In the genomic region with DNA sequence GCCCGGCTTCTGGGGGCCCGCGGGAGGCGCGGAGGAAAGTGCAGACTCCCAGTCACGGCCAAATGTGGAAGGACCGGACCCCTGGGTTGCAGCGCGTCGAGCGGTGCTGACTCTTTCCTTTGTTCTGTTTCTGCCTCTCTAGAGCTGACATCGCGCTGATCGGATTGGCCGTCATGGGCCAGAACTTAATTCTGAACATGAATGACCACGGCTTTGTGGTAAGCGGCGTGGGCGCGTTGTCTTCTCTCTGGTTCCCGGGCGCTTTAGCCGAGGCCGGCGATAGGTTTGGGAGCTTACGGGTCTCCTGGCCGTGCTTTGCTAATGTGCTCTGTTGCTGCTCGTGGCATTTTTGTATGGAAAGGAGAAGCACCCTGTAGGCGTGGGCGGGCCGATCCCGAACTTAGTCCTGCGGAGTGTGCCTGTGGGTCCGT, we compare ENCODE assay signal across 8 cellular contexts. TPM values are rescaled to one million over a fixed set of nuclear protein-coding genes. Genes with fewer than 3 reads are reported as not detected.
A peak's percentile ranks its signal among the peaks of the same experiment; 100 is the strongest.
DNase-seq lines count a peak whose midpoint lies in the region; ATAC-seq, FAIRE-seq and TF ChIP-seq lines count a peak whose summit lies in the region.

No MANE protein-coding gene starts in this region.

- no peaks in the 10 kb centered on the region for H3K27me3 ChIP-seq in endothelial cell of umbilical vein (ENCODE audit: control insufficient read depth in 2 of 2, insufficient read depth in 2 of 2, low read length in 2 of 2)
- no peaks in the 10 kb centered on the region for H3K27me3 ChIP-seq in mucosa of stomach (ENCODE audit: control insufficient read depth, insufficient read depth, low read length)
- no peaks in the 10 kb centered on the region for H3K27me3 ChIP-seq in uterus

- no peak; a peak in 1 of 6 replicates for ATAC-seq in A549
- peak; percentile 1 for ATAC-seq in GM18505 (IDR thresholded peaks at IDR 0.05; ENCODE audit: unreplicated experiment)
- no peak for ATAC-seq in T-cell (replicated peaks in 1 of 4)

- H3K4me3 ChIP-seq in A549 (peak overlapping the region; percentile 89), endothelial cell of umbilical vein (replicated peaks in 1 of 3; ENCODE audit: insufficient read depth in 1 of 3, low read depth in 1 of 3, low read length in 3 of 3) (peak overlapping the region; percentile 67 to 96 (median 95)), mucosa of stomach (ENCODE audit: low read length) (peak overlapping the region; percentile 82), uterus (peak overlapping the region; percentile 77 to 91)

- DNase-seq in A549 (ENCODE audit: low read depth in 1 of 2, low spot score in 1 of 2) (no peak), T-cell (no peak), endothelial cell of umbilical vein (ENCODE audit: low read depth, low spot score) (peak; percentile 65), uterus (no peak), SW 1271 (lab: John Stamatoyannopoulos, UW) (no peak), NCI-H2171 (lab: John Stamatoyannopoulos, UW) (no peak)

- H3K4me1 ChIP-seq in A549 (peaks cover 19% of the 10 kb centered on the region), endothelial cell of umbilical vein (ENCODE audit: control insufficient read depth, extremely low read depth, insufficient read depth, low read length) (peaks cover 38% of the 10 kb centered on the region), mucosa of stomach (ENCODE audit: control insufficient read depth, insufficient read depth, low read length) (peaks cover 13% of the 10 kb centered on the region), uterus (no peaks in the 10 kb centered on the region)

- peak overlapping the region; percentile 85 to 97 (median 90) for H3K4me3 Mint-ChIP-seq in T-cell

- peaks cover 37% of the 10 kb centered on the region for H3K79me2 ChIP-seq in endothelial cell of umbilical vein (ENCODE audit: control insufficient read depth, insufficient read depth, low read length)

- dilution Hi-C loops in endothelial cell of umbilical vein (cut with MboI; ENCODE audit: extremely low pct_ligation_motif_present, low sequenced_read_pairs), result no loop called here

- no peak for FAIRE-seq in A549 (lab: Jason Lieb, UNC)
- peak; percentile 62 for FAIRE-seq in endothelial cell of umbilical vein (lab: Jason Lieb, UNC)

- no peak for TF ChIP-seq RAD21 in A549 (conservative IDR thresholded peaks at IDR 0.05 in 1 of 2, IDR thresholded peaks at IDR 0.05 in 1 of 2)

- H3K36me3 Mint-ChIP-seq in T-cell, result peaks cover 10% of the 10 kb centered on the region

- H4K20me1 ChIP-seq in endothelial cell of umbilical vein (replicated peaks; ENCODE audit: control insufficient read depth, extremely low read depth, insufficient read depth, low read length), result no peaks in the 10 kb centered on the region

- H3K4me1 Mint-ChIP-seq in T-cell, result peaks cover 12 to 24% (median 24%) of the 10 kb centered on the region in 3 donors

- H3K4me2 ChIP-seq in A549, result peak overlapping the region; percentile 90
- peak overlapping the region; percentile 88 for H3K4me2 ChIP-seq in endothelial cell of umbilical vein (ENCODE audit: insufficient read depth, low read length)

- no peak for TF ChIP-seq EP300 in A549 (IDR thresholded peaks at IDR 0.05)

- no TSS peak for BruUV-seq in endothelial cell of umbilical vein (replicated peaks; lab: Mats Ljungman, UMichigan)

- H3K9me3 ChIP-seq in A549, result peaks cover 22% of the 10 kb centered on the region
- H3K9me3 ChIP-seq in endothelial cell of umbilical vein (replicated peaks; ENCODE audit: control insufficient read depth, insufficient read depth, low read length), result no peaks in the 10 kb centered on the region
- H3K9me3 ChIP-seq in mucosa of stomach (ENCODE audit: control insufficient read depth, low read length), result no peaks in the 10 kb centered on the region
- no peaks in the 10 kb centered on the region for H3K9me3 ChIP-seq in uterus

- no peaks in the 10 kb centered on the region for H3K9me1 ChIP-seq in endothelial cell of umbilical vein (replicated peaks; ENCODE audit: control insufficient read depth, extremely low read depth, insufficient read depth, low read length)

- H3K9me3 Mint-ChIP-seq in T-cell, result no peaks in the 10 kb centered on the region

- CTCF ChIA-PET in A549 (lab: Yijun Ruan, JAX) (interaction anchor here (1.4 to 4.2 kb wide), 6 partner anchors 12 to 30 kb away, joined by 3 to 22 read pairs (median 6); partner anchors contain the start of gene CENPS), T-cell (lab: Charles Lee) (interaction anchor here in 1 of 2 donors (1.4 kb wide), 1 partner anchor 189 kb away, joined by 4 read pairs; the partner anchor contains the start of gene KIF1B), endothelial cell of umbilical vein (lab: Charles Lee) (interaction anchor here (0.9 to 3.3 kb wide), 5 partner anchors 12 to 31 kb away, joined by 4 to 32 read pairs (median 6); partner anchors contain the start of gene CENPS)

- intact Hi-C loops in endothelial cell of umbilical vein (cut with micrococcal nuclease), result loop anchor here (2.0 kb wide), 1 partner anchor 15 kb away; no protein-coding TSS in a partner anchor
- intact Hi-C loops in uterus (cut with DNase I; ENCODE audit: low total_unique reads), result no loop called here

- H3K36me3 ChIP-seq in endothelial cell of umbilical vein (ENCODE audit: control insufficient read depth in 2 of 2, extremely low read depth in 1 of 2, insufficient read depth in 2 of 2, low read length in 2 of 2) (peaks cover 3 to 10% of the 10 kb centered on the region in 2 experiments), mucosa of stomach (ENCODE audit: control insufficient read depth, insufficient read depth, low read length) (peaks cover 3% of the 10 kb centered on the region), uterus (no peaks in the 10 kb centered on the region)

- POLR2A ChIA-PET in A549 (lab: Yijun Ruan, JAX), result interaction anchor here (1.4 to 5.8 kb wide), 6 partner anchors 13 to 31 kb away, joined by 3 to 107 read pairs (median 22); no protein-coding TSS in a partner anchor
- POLR2A ChIA-PET in T-cell (lab: Charles Lee), result no interaction called here
- POLR2A ChIA-PET in endothelial cell of umbilical vein (lab: Charles Lee), result interaction anchor here (1.5 to 2.4 kb wide), 3 partner anchors 12 to 22 kb away, joined by 6 to 32 read pairs (median 10); no protein-coding TSS in a partner anchor

- H3K27ac ChIP-seq in A549 (peak overlapping the region; percentile 95 to 99), endothelial cell of umbilical vein (ENCODE audit: insufficient read depth, low read depth, low read length) (peak overlapping the region; percentile 76), uterus (peak overlapping the region; percentile 68 to 91)

- TF ChIP-seq CTCF in A549 (IDR thresholded peaks at IDR 0.05) (no peak), endothelial cell of umbilical vein (IDR thresholded peaks at IDR 0.05; ENCODE audit: extremely low read depth in 1 of 2, insufficient read depth in 1 of 2, low read depth in 1 of 2, low read length in 2 of 2) (no peak), uterus (IDR thresholded peaks at IDR 0.05) (no peak)

- H3K27me3 Mint-ChIP-seq in T-cell, result no peaks in the 10 kb centered on the region

- H2AFZ ChIP-seq in endothelial cell of umbilical vein (ENCODE audit: low read depth, low read length), result peak overlapping the region; percentile 64

- WGBS in A549 (ENCODE audit: missing lambda C conversion rate), result 1% methylated on average over 7 of the region's 34 CpGs

- TF ChIP-seq POLR2A in A549 (IDR thresholded peaks at IDR 0.05; ENCODE audit: low read length), result no peak
- no peak for TF ChIP-seq POLR2A in GM18505 (IDR thresholded peaks at IDR 0.05; ENCODE audit: borderline replicate concordance, extremely low read depth, insufficient read depth, insufficient read length)
- no peak for TF ChIP-seq POLR2A in endothelial cell of umbilical vein (IDR thresholded peaks at IDR 0.05; ENCODE audit: low read depth, low read length)
- no peak for TF ChIP-seq POLR2A in uterus (IDR thresholded peaks at IDR 0.05)

- H3K9ac ChIP-seq in endothelial cell of umbilical vein (replicated peaks; ENCODE audit: extremely low read depth, insufficient read depth, low read length) (peak overlapping the region; percentile 94), mucosa of stomach (ENCODE audit: low read length) (peak overlapping the region; percentile 75)

- peak overlapping the region in 1 of 2 donors; percentile 36 for H3K27ac Mint-ChIP-seq in T-cell

RNA-seq across cellular contexts. Expression of gene PGD, which starts 0.6 kb away (rescaled TPM):
- polyA plus RNA-seq in A549 (2011; rRNA removed) (700 and 1,019 TPM in 2 replicates), A549 (2017; fragmentation: RNase III; extraction: RNeasy Plus Mini Kit Qiagen cat#74134 plus additional on column Dnase treatment) (1,427 to 1,758 TPM (median 1,714 TPM) in 3 replicates), endothelial cell of umbilical vein (189 and 196 TPM in 2 replicates)
- 466 and 603 TPM in 2 replicates for polyA plus RNA-seq in A549 (2012; cell fraction: cytosol; rRNA removed)
- polyA plus RNA-seq in A549 (2012; cell fraction: nucleus; rRNA removed), result 838 and 1,173 TPM in 2 replicates
- 897 and 1,005 TPM in 2 replicates for polyA minus RNA-seq in A549 (2011; rRNA and poly(A)+ RNA removed)
- total RNA-seq in T-cell (10 to 100 TPM; 23.3 to 43.7 (median 37.0) TPM), endothelial cell of umbilical vein (303 and 307 TPM in 2 replicates), uterus (10 to 100 TPM; 13.8 to 79.7 (median 37.5) TPM)
- 153 and 175 TPM in 2 replicates for polyA plus RNA-seq in endothelial cell of umbilical vein (2011; cell fraction: cytosol; rRNA removed)
- polyA plus RNA-seq in endothelial cell of umbilical vein (2011; cell fraction: nucleus; rRNA removed), result 121 and 149 TPM in 2 replicates
- polyA plus RNA-seq in endothelial cell of umbilical vein (2012), result 280 and 365 TPM in 2 replicates
- 206 and 248 TPM in 2 replicates for polyA minus RNA-seq in endothelial cell of umbilical vein
- 66.0 TPM for polyA minus RNA-seq in endothelial cell of umbilical vein (2011; cell fraction: cytosol; rRNA and poly(A)+ RNA removed)
- polyA minus RNA-seq in endothelial cell of umbilical vein (2011; cell fraction: nucleus; rRNA and poly(A)+ RNA removed), result 59.0 and 66.0 TPM in 2 replicates

RNA-seq across cellular contexts. Expression of gene CENPS, which starts 30.7 kb away (rescaled TPM):
- polyA plus RNA-seq in A549 (2011; rRNA removed), result 19.7 and 25.7 TPM in 2 replicates
- polyA plus RNA-seq in A549 (2012; cell fraction: cytosol; rRNA removed), result 15.7 and 17.7 TPM in 2 replicates
- 7.2 and 9.6 TPM in 2 replicates for polyA plus RNA-seq in A549 (2012; cell fraction: nucleus; rRNA removed)
- 27.0 to 28.7 TPM (median 27.3 TPM) in 3 replicates for polyA plus RNA-seq in A549 (2017; fragmentation: RNase III; extraction: RNeasy Plus Mini Kit Qiagen cat#74134 plus additional on column Dnase treatment)
- 3.1 and 4.8 TPM in 2 replicates for polyA minus RNA-seq in A549 (2011; rRNA and poly(A)+ RNA removed)
- total RNA-seq in T-cell, result 1 to 10 TPM; 3.5 to 9.7 (median 5.8) TPM
- total RNA-seq in endothelial cell of umbilical vein, result 16.2 and 17.0 TPM in 2 replicates
- 8.7 and 10.2 TPM in 2 replicates for polyA plus RNA-seq in endothelial cell of umbilical vein
- 9.0 and 11.3 TPM in 2 replicates for polyA plus RNA-seq in endothelial cell of umbilical vein (2011; cell fraction: cytosol; rRNA removed)
- 4.8 and 5.6 TPM in 2 replicates for polyA plus RNA-seq in endothelial cell of umbilical vein (2011; cell fraction: nucleus; rRNA removed)
- 12.6 and 17.0 TPM in 2 replicates for polyA plus RNA-seq in endothelial cell of umbilical vein (2012)
- 1.0 and 1.2 TPM in 2 replicates for polyA minus RNA-seq in endothelial cell of umbilical vein
- 9.5 TPM for polyA minus RNA-seq in endothelial cell of umbilical vein (2011; cell fraction: cytosol; rRNA and poly(A)+ RNA removed)
- 3.4 and 10.4 TPM in 2 replicates for polyA minus RNA-seq in endothelial cell of umbilical vein (2011; cell fraction: nucleus; rRNA and poly(A)+ RNA removed)
- total RNA-seq in uterus, result 10 to 100 TPM in 1 of 4 donors, 1 to 10 TPM in 3; 2.6 to 15.4 (median 6.2) TPM

RNA-seq across cellular contexts. Expression of gene CORT, which starts 50.3 kb away (rescaled TPM):
- polyA plus RNA-seq in A549 (2011; rRNA removed) (0.11 and 0.30 TPM in 2 replicates), A549 (2017; fragmentation: RNase III; extraction: RNeasy Plus Mini Kit Qiagen cat#74134 plus additional on column Dnase treatment) (0.08 to 0.20 TPM (median 0.10 TPM) in 3 replicates), endothelial cell of umbilical vein (0.11 TPM in 1 of 2 replicates, not detected in the other)
- 0.12 and 0.21 TPM in 2 replicates for polyA plus RNA-seq in A549 (2012; cell fraction: cytosol; rRNA removed)
- polyA plus RNA-seq in A549 (2012; cell fraction: nucleus; rRNA removed), result 0.35 and 0.45 TPM in 2 replicates
- polyA minus RNA-seq in A549 (2011; rRNA and poly(A)+ RNA removed), result 0.24 TPM in 1 of 2 replicates, not detected in the other
- total RNA-seq in T-cell (under 1 TPM in 3 of 5 donors, not detected in 2; 0.40 to 0.55 (median 0.43) TPM), endothelial cell of umbilical vein (not detected in 2 replicates), uterus (under 1 TPM in 1 of 4 donors, not detected in 3; 0.79 TPM)
- polyA plus RNA-seq in endothelial cell of umbilical vein (2011; cell fraction: cytosol; rRNA removed), result 0.14 and 0.18 TPM in 2 replicates
- polyA plus RNA-seq in endothelial cell of umbilical vein (2011; cell fraction: nucleus; rRNA removed), result 0.51 and 0.69 TPM in 2 replicates
- not detected in 2 replicates for polyA plus RNA-seq in endothelial cell of umbilical vein (2012)
- polyA minus RNA-seq in endothelial cell of umbilical vein, result not detected in 2 replicates
- polyA minus RNA-seq in endothelial cell of umbilical vein (2011; cell fraction: cytosol; rRNA and poly(A)+ RNA removed), result not detected
- polyA minus RNA-seq in endothelial cell of umbilical vein (2011; cell fraction: nucleus; rRNA and poly(A)+ RNA removed), result 0.87 TPM in 1 of 2 replicates, not detected in the other

Comparison
In these comparisons a context has a peak if more than half of its experiments do, and no peak if none do; other contexts are left out.
1. POLR2A ChIA-PET loops: an anchor here in A549 (1.4 to 5.8 kb wide) and endothelial cell of umbilical vein (1.5 to 2.4 kb wide); none called in T-cell.